In genomic region chr5:87562068-87562467, GRCh38 we compare ENCODE assay signal across 30 cellular contexts.
"Had no signal": no experiment of that assay in that cellular context is flagged by ENCODE, and none has a peak within 500 bp of the region (broad histone marks: within the 10 kb centered on the region; RNA-seq: fewer than 3 reads in every experiment).

No MANE protein-coding gene starts in this region.

- H3K27ac Mint-ChIP-seq: activated CD4-positive, alpha-beta memory T cell treated with anti-CD3 and anti-CD28 coated beads, Interleukin-2, amount 10 ng/mL, durations not matched to agents 7 days and 5 days; activated CD4-positive, alpha-beta T cell treated with anti-CD3 and anti-CD28 coated beads, Interleukin-2, amount 10 ng/mL, durations not matched to agents 7 days and 5 days; activated naive CD4-positive, alpha-beta T cell treated with anti-CD3 and anti-CD28 coated beads, Interleukin-2, amount 10 ng/mL, durations not matched to agents 7 days and 5 days; activated naive CD4-positive, alpha-beta T cell treated with anti-CD3 and anti-CD28 coated beads, Interleukin-2, amount 50 U/mL, for 72 hours; activated T-cell treated with anti-CD3 and anti-CD28 coated beads, Interleukin-2, amount 50 U/mL, for 24 hours; activated T-cell treated with anti-CD3 and anti-CD28 coated beads, Interleukin-2, amount 50 U/mL, for 72 hours; effector memory CD8-positive, alpha-beta T cell; T-helper 17 cell; T-helper 2 cell treated with Interferon-gamma antibody and Interleukin-4, amounts not matched to agents 5 μg/mL and 100 μg/mL, for 36 hours had no signal

- FAIRE-seq: astrocyte had no signal

- H3K4me1 ChIP-seq: esophagus muscularis mucosa, foreskin keratinocyte, gastroesophageal sphincter, heart right ventricle had no signal

- ATAC-seq: activated naive CD4-positive, alpha-beta T cell treated with anti-CD3 and anti-CD28 coated beads, Interleukin-2, amount 50 U/mL, for 72 hours; activated T-cell treated with anti-CD3 and anti-CD28 coated beads, Interleukin-2, amount 50 U/mL, for 72 hours; effector memory CD8-positive, alpha-beta T cell; foreskin keratinocyte; gastroesophageal sphincter; heart right ventricle; T-helper 17 cell had no signal

- H3K27me3 Mint-ChIP-seq: activated CD4-positive, alpha-beta memory T cell treated with anti-CD3 and anti-CD28 coated beads, Interleukin-2, amount 10 ng/mL, durations not matched to agents 7 days and 5 days; activated CD4-positive, alpha-beta T cell treated with anti-CD3 and anti-CD28 coated beads, Interleukin-2, amount 10 ng/mL, durations not matched to agents 7 days and 5 days; activated naive CD4-positive, alpha-beta T cell treated with anti-CD3 and anti-CD28 coated beads, Interleukin-2, amount 10 ng/mL, durations not matched to agents 7 days and 5 days; activated T-cell treated with anti-CD3 and anti-CD28 coated beads, Interleukin-2, amount 50 U/mL, for 24 hours; T-helper 17 cell had no signal

- H3K4me1 Mint-ChIP-seq: activated CD4-positive, alpha-beta memory T cell treated with anti-CD3 and anti-CD28 coated beads, Interleukin-2, amount 10 ng/mL, durations not matched to agents 7 days and 5 days; activated CD4-positive, alpha-beta T cell treated with anti-CD3 and anti-CD28 coated beads, Interleukin-2, amount 10 ng/mL, durations not matched to agents 7 days and 5 days; activated naive CD4-positive, alpha-beta T cell treated with anti-CD3 and anti-CD28 coated beads, Interleukin-2, amount 10 ng/mL, durations not matched to agents 7 days and 5 days; T-helper 17 cell had no signal

- H3K9me3 Mint-ChIP-seq: activated CD4-positive, alpha-beta memory T cell treated with anti-CD3 and anti-CD28 coated beads, Interleukin-2, amount 10 ng/mL, durations not matched to agents 7 days and 5 days; activated CD4-positive, alpha-beta T cell treated with anti-CD3 and anti-CD28 coated beads, Interleukin-2, amount 10 ng/mL, durations not matched to agents 7 days and 5 days; activated naive CD4-positive, alpha-beta T cell treated with anti-CD3 and anti-CD28 coated beads, Interleukin-2, amount 10 ng/mL, durations not matched to agents 7 days and 5 days; activated T-cell treated with anti-CD3 and anti-CD28 coated beads, Interleukin-2, amount 50 U/mL, for 24 hours; effector memory CD8-positive, alpha-beta T cell; T-helper 2 cell treated with Interferon-gamma antibody and Interleukin-4, amounts not matched to agents 5 μg/mL and 100 μg/mL, for 36 hours had no signal

- H3K27me3 ChIP-seq: esophagus muscularis mucosa, foreskin keratinocyte, gastroesophageal sphincter had no signal

- H3K4me3 Mint-ChIP-seq: activated CD4-positive, alpha-beta memory T cell treated with anti-CD3 and anti-CD28 coated beads, Interleukin-2, amount 10 ng/mL, durations not matched to agents 7 days and 5 days; activated CD4-positive, alpha-beta T cell treated with anti-CD3 and anti-CD28 coated beads, Interleukin-2, amount 10 ng/mL, durations not matched to agents 7 days and 5 days; activated naive CD4-positive, alpha-beta T cell treated with anti-CD3 and anti-CD28 coated beads, Interleukin-2, amount 10 ng/mL, durations not matched to agents 7 days and 5 days; activated T-cell treated with anti-CD3 and anti-CD28 coated beads, Interleukin-2, amount 50 U/mL, for 24 hours; activated T-cell treated with anti-CD3 and anti-CD28 coated beads, Interleukin-2, amount 50 U/mL, for 72 hours; effector memory CD8-positive, alpha-beta T cell; T-helper 17 cell; T-helper 2 cell treated with Interferon-gamma antibody and Interleukin-4, amounts not matched to agents 5 μg/mL and 100 μg/mL, for 36 hours had no signal

- H3K36me3 ChIP-seq: esophagus muscularis mucosa, gastroesophageal sphincter, heart right ventricle had no signal

- H3K9me3 ChIP-seq: esophagus muscularis mucosa, gastroesophageal sphincter had no signal

- H3K4me3 ChIP-seq: esophagus muscularis mucosa, gastroesophageal sphincter, heart right ventricle had no signal

- H3K27ac ChIP-seq: esophagus muscularis mucosa, foreskin keratinocyte, gastroesophageal sphincter, heart right ventricle had no signal

- DNase-seq: activated CD4-positive, alpha-beta memory T cell treated with anti-CD3 and anti-CD28 coated beads, Interleukin-2, amount 10 ng/mL, durations not matched to agents 7 days and 5 days; activated CD4-positive, alpha-beta T cell treated with anti-CD3 and anti-CD28 coated beads for 1 hour; activated CD4-positive, alpha-beta T cell treated with anti-CD3 and anti-CD28 coated beads for 4 hours; activated CD4-positive, alpha-beta T cell treated with anti-CD3 and anti-CD28 coated beads, Interleukin-2, amount 10 ng/mL, durations not matched to agents 7 days and 5 days; activated CD4-positive, alpha-beta T cell treated with anti-CD3 and anti-CD28 coated beads, Interleukin-2, amount 50 U/mL, for 4 hours; activated CD8-positive, alpha-beta memory T cell treated with anti-CD3 and anti-CD28 coated beads, Interleukin-2, amount 50 U/mL, for 48 hours; activated gamma-delta T cell; activated naive CD4-positive, alpha-beta T cell; activated naive CD4-positive, alpha-beta T cell treated with anti-CD3 and anti-CD28 coated beads, Interleukin-2, amount 10 ng/mL, durations not matched to agents 7 days and 5 days; activated T-cell treated with anti-CD3 and anti-CD28 coated beads for 4 hours; activated T-cell treated with anti-CD3 and anti-CD28 coated beads, Interleukin-2, amount 50 U/mL, for 24 hours; activated T-cell treated with anti-CD3 and anti-CD28 coated beads, Interleukin-2, amount 50 U/mL, for 72 hours; amniotic stem cell; anterior cingulate cortex; caudate nucleus; cortex of kidney; dermis blood vessel endothelial cell; effector CD4-positive, alpha-beta T cell; effector memory CD8-positive, alpha-beta T cell; erythroblast; foreskin keratinocyte; heart right ventricle; T-helper 1 cell; T-helper 17 cell; T1000 had no signal

- H3K36me3 Mint-ChIP-seq: activated naive CD4-positive, alpha-beta T cell treated with anti-CD3 and anti-CD28 coated beads, Interleukin-2, amount 10 ng/mL, durations not matched to agents 7 days and 5 days; activated naive CD4-positive, alpha-beta T cell treated with anti-CD3 and anti-CD28 coated beads, Interleukin-2, amount 50 U/mL, for 72 hours had no signal
